10 cellular contexts compared by ENCODE assay signal in genomic region chr6:142925575-142926110, GRCh38. TPM values are rescaled to one million over a fixed set of nuclear protein-coding genes. Genes with fewer than 3 reads are reported as not detected.
DNase-seq lines count a peak whose midpoint lies in the region; ATAC-seq and TF ChIP-seq lines count a peak whose summit lies in the region.
"Had no signal": no experiment of that assay in that cellular context is flagged by ENCODE, and none has a peak within 500 bp of the region (broad histone marks: within the 10 kb centered on the region; RNA-seq: fewer than 3 reads in every experiment).

No MANE protein-coding gene starts in this region.

- H3K4me1 Mint-ChIP-seq in MCF 10A (ENCODE audit: insufficient read depth, unreplicated experiment) = peaks cover 43% of the 10 kb centered on the region

- no peak for TF ChIP-seq CTCF in MCF 10A (IDR thresholded peaks at IDR 0.05; ENCODE audit: unreplicated experiment)
- TF ChIP-seq CTCF in breast epithelium (IDR thresholded peaks at IDR 0.05) = no peak
- no peak for TF ChIP-seq CTCF in ascending aorta (IDR thresholded peaks at IDR 0.05)
- TF ChIP-seq CTCF in right lobe of liver (IDR thresholded peaks at IDR 0.05) = no peak
- TF ChIP-seq CTCF in tibial artery (IDR thresholded peaks at IDR 0.05) = no peak
- TF ChIP-seq CTCF in upper lobe of left lung (IDR thresholded peaks at IDR 0.05) = no peak

- BruUV-seq in MCF 10A (replicated peaks; lab: Mats Ljungman, UMichigan) = no TSS peak

- no peaks in the 10 kb centered on the region for H3K4me1 ChIP-seq in breast epithelium
- peaks cover 0 to 13% of the 10 kb centered on the region in 2 donors for H3K4me1 ChIP-seq in ascending aorta
- H3K4me1 ChIP-seq in right lobe of liver = peaks cover 0 to 24% (median 5%) of the 10 kb centered on the region in 4 donors
- peaks cover 0 to 30% (median 0%) of the 10 kb centered on the region in 4 donors for H3K4me1 ChIP-seq in tibial artery
- peaks cover 0 to 21% (median 16%) of the 10 kb centered on the region in 4 donors for H3K4me1 ChIP-seq in upper lobe of left lung

- H3K4me3 ChIP-seq in breast epithelium (no peak overlapping the region), ascending aorta (no peak overlapping the region), right lobe of liver (no peak overlapping the region), tibial artery (no peak overlapping the region), upper lobe of left lung (no peak overlapping the region)

- H3K9me3 ChIP-seq in breast epithelium (no peaks in the 10 kb centered on the region), ascending aorta (no peaks in the 10 kb centered on the region), right lobe of liver (no peaks in the 10 kb centered on the region), tibial artery (no peaks in the 10 kb centered on the region), upper lobe of left lung (no peaks in the 10 kb centered on the region)

- CTCF ChIA-PET in MCF 10A (lab: Yijun Ruan, JAX) = interaction anchor here (0.6 to 1.3 kb wide), 4 partner anchors 100 to 249 kb away, joined by 3 to 5 read pairs (median 4); no protein-coding TSS in a partner anchor

- WGBS in right lobe of liver (ENCODE audit: insufficient coverage, low coverage, low lambda C conversion rate, missing lambda C conversion rate) = 58% methylated on average over 7 of the region's 7 CpGs
- WGBS in upper lobe of left lung, 2 donors = 91 to 92% methylated on average over 7 of the region's 7 CpGs

- intact Hi-C loops in MCF 10A (cut with micrococcal nuclease) = no loop called here
- intact Hi-C loops in breast epithelium (cut with DNase I; ENCODE audit: low total_unique reads) = no loop called here
- intact Hi-C loops in ascending aorta (cut with DNase I) = loop anchor here (5.0 kb wide), 2 partner anchors 38 to 228 kb away; no protein-coding TSS in a partner anchor
- intact Hi-C loops in right lobe of liver (cut with DNase I) = no loop called here
- intact Hi-C loops in tibial artery (cut with DNase I; ENCODE audit: low total_unique reads) = no loop called here

- H3K4me3 Mint-ChIP-seq in MCF 10A (ENCODE audit: unreplicated experiment) = no peak overlapping the region

- DNase-seq in MCF 10A (ENCODE audit: unreplicated experiment) (peak; percentile 65), breast epithelium (ENCODE audit: low spot score in 2 of 2) (no peak), ascending aorta (ENCODE audit: low spot score in 2 of 2) (no peak), right lobe of liver (no peak), tibial artery (no peak), NCI-H2196 treated with DMSO at 0.1 percent for 48 hours (lab: John Stamatoyannopoulos, UW; ENCODE audit: unreplicated experiment) (no peak), HuH-7.5 (ENCODE audit: low spot score) (no peak), upper lobe of left lung (no peak)
- DNase-seq: MM.1S, RPMI8226 had no signal

- H3K27ac Mint-ChIP-seq in MCF 10A (ENCODE audit: low read depth, unreplicated experiment) = peak overlapping the region; percentile 81

- no peaks in the 10 kb centered on the region for H3K27me3 ChIP-seq in breast epithelium
- no peaks in the 10 kb centered on the region for H3K27me3 ChIP-seq in ascending aorta
- no peaks in the 10 kb centered on the region for H3K27me3 ChIP-seq in right lobe of liver
- no peaks in the 10 kb centered on the region for H3K27me3 ChIP-seq in tibial artery
- no peaks in the 10 kb centered on the region for H3K27me3 ChIP-seq in upper lobe of left lung

- ATAC-seq in right lobe of liver (peak in 1 of 4 donors; percentile 31), upper lobe of left lung (ENCODE audit: low FRiP score in 2 of 2) (no peak)

- TF ChIP-seq EP300 in upper lobe of left lung (IDR thresholded peaks at IDR 0.05) = no peak

- no peaks in the 10 kb centered on the region for H3K36me3 ChIP-seq in breast epithelium
- no peaks in the 10 kb centered on the region for H3K36me3 ChIP-seq in ascending aorta
- H3K36me3 ChIP-seq in right lobe of liver = no peaks in the 10 kb centered on the region
- no peaks in the 10 kb centered on the region for H3K36me3 ChIP-seq in tibial artery
- H3K36me3 ChIP-seq in upper lobe of left lung = no peaks in the 10 kb centered on the region

- TF ChIP-seq POLR2A in breast epithelium (IDR thresholded peaks at IDR 0.05) (no peak), right lobe of liver (IDR thresholded peaks at IDR 0.05) (no peak), upper lobe of left lung (IDR thresholded peaks at IDR 0.05) (no peak)

- H3K9me3 Mint-ChIP-seq in MCF 10A (ENCODE audit: unreplicated experiment) = no peaks in the 10 kb centered on the region

- peaks cover 13% of the 10 kb centered on the region for H3K36me3 Mint-ChIP-seq in MCF 10A (ENCODE audit: insufficient read depth, unreplicated experiment)

- H3K27ac ChIP-seq in breast epithelium (peak overlapping the region in 1 of 2 donors; percentile 91), ascending aorta (peak overlapping the region; percentile 81 to 88), right lobe of liver (peak overlapping the region in 2 of 3 donors; percentile 98), tibial artery (peak overlapping the region; percentile 84 to 88), upper lobe of left lung (peak overlapping the region in 2 of 4 donors; percentile 87 to 97)

- no peaks in the 10 kb centered on the region for H3K27me3 Mint-ChIP-seq in MCF 10A (ENCODE audit: insufficient read depth, unreplicated experiment)

- POLR2A ChIA-PET in MCF 10A (lab: Yijun Ruan, JAX) = interaction anchor here (0.7 to 4.3 kb wide), 14 partner anchors 15 to 412 kb away, joined by 3 to 71 read pairs (median 4); partner anchors contain the start of gene HIVEP2

RNA-seq across cellular contexts. Expression of gene HIVEP2, which starts 19.3 kb away (rescaled TPM):
- total RNA-seq in MCF 10A (2022) (22.5 and 23.6 TPM in 2 replicates), breast epithelium (10 to 100 TPM; 20.6 to 25.0 (median 23.9) TPM), ascending aorta (14.5 TPM), right lobe of liver (1 to 10 TPM; 3.0 to 8.9 (median 5.1) TPM), upper lobe of left lung (10 to 100 TPM; 10.4 to 32.5 (median 19.6) TPM)
